In genomic region chr6:36409718-36410117, GRCh38 we compare ENCODE assay signal across 10 cellular contexts. TPM values are rescaled to one million over a fixed set of nuclear protein-coding genes. Genes with fewer than 3 reads are reported as not detected.
"Had no signal": no experiment of that assay in that cellular context is flagged by ENCODE, and none has a peak within 500 bp of the region (broad histone marks: within the 10 kb centered on the region; RNA-seq: fewer than 3 reads in every experiment).

No MANE protein-coding gene starts in this region.

RNA-seq across cellular contexts. Expression of gene ETV7, which starts 22.2 kb away (rescaled TPM):
- total RNA-seq: OCI-LY7, PC-3, Right ventricle myocardium superior, SJCRH30, SK-MEL-5 had no signal

RNA-seq across cellular contexts. Expression of gene PXT1, which starts 32.9 kb away (rescaled TPM):
- total RNA-seq: PC-3, PC-9, Peyer's patch, Right ventricle myocardium inferior, SJCRH30, SJSA1, SK-MEL-5 had no signal
- polyA plus RNA-seq: SK-N-SH had no signal
